In genomic region chrX:132482632-132483031, GRCh38 we compare ENCODE assay signal across 23 cellular contexts. TPM values are rescaled to one million over a fixed set of nuclear protein-coding genes. Genes with fewer than 3 reads are reported as not detected.
DNase-seq lines count a peak whose midpoint lies in the region; ATAC-seq and TF ChIP-seq lines count a peak whose summit lies in the region.
"Had no signal": no experiment of that assay in that cellular context is flagged by ENCODE, and none has a peak within 500 bp of the region (broad histone marks: within the 10 kb centered on the region; RNA-seq: fewer than 3 reads in every experiment).

No MANE protein-coding gene starts in this region.

- no peaks in the 10 kb centered on the region for H3K9me3 Mint-ChIP-seq in CD4-positive, alpha-beta T cell
- H3K9me3 Mint-ChIP-seq: dendritic cell treated with granulocyte-macrophage colony-stimulating factor and Interleukin-4, amounts not matched to agents 40 ng/mL and 50 ng/mL, for 4 days; H9; stimulated activated naive CD8-positive, alpha-beta T cell treated with anti-CD3 and anti-CD28 coated beads, Interleukin-15, Interleukin-2, amounts not matched to agents 100 ng/mL and 50 ng/mL, for 24 hours had no signal

- peak overlapping the region; percentile 75 for H3K27ac Mint-ChIP-seq in CD4-positive, alpha-beta T cell
- H3K27ac Mint-ChIP-seq: dendritic cell treated with granulocyte-macrophage colony-stimulating factor and Interleukin-4, amounts not matched to agents 40 ng/mL and 50 ng/mL, for 4 days; H9; T-helper 17 cell had no signal

- intact Hi-C loops in CD4-positive, alpha-beta T cell (cut with DNase I, micrococcal nuclease) = loop anchor here (5.0 to 10.0 kb wide), 4 partner anchors 50 to 458 kb away; partner anchors contain the start of genes RAP2C (in 1 of the 2) and STK26 (in 1 of the 2)

- no peak overlapping the region for H3K9ac ChIP-seq in liver (ENCODE audit: low read depth in 1 of 2, low read length in 2 of 2)

- no peak for ATAC-seq in CD4-positive, alpha-beta T cell (ENCODE audit: poor library complexity)
- no peak for ATAC-seq in GM21447 (IDR thresholded peaks at IDR 0.05; ENCODE audit: unreplicated experiment)
- ATAC-seq: heart left ventricle, mucosa of descending colon, Panc1, T-helper 17 cell had no signal

- TF ChIP-seq CTCF in CD4-positive, alpha-beta T cell (IDR thresholded peaks at IDR 0.05) = no peak
- TF ChIP-seq CTCF in DOHH2 (IDR thresholded peaks at IDR 0.05; ENCODE audit: low read depth, low read length, poor library complexity, severe bottlenecking) (no peak), liver (IDR thresholded peaks at IDR 0.05; ENCODE audit: low read depth, low read length, missing input control) (no peak)

- H3K27me3 Mint-ChIP-seq in CD4-positive, alpha-beta T cell = no peaks in the 10 kb centered on the region
- H3K27me3 Mint-ChIP-seq: dendritic cell treated with granulocyte-macrophage colony-stimulating factor and Interleukin-4, amounts not matched to agents 40 ng/mL and 50 ng/mL, for 4 days; stimulated activated naive CD8-positive, alpha-beta T cell treated with anti-CD3 and anti-CD28 coated beads, Interleukin-15, Interleukin-2, amounts not matched to agents 100 ng/mL and 50 ng/mL, for 24 hours; T-helper 17 cell had no signal

- no peak for DNase-seq in CD4-positive, alpha-beta T cell
- DNase-seq in NCI-H748 (lab: John Stamatoyannopoulos, UW; ENCODE audit: unreplicated experiment) (peak; percentile 78), SJCRH30 (no peak)
- no peak for DNase-seq in activated CD4-positive, CD25-positive, alpha-beta regulatory T cell treated with anti-CD3 and anti-CD28 coated beads, Interleukin-2, amount 50 U/mL, for 72 hours
- DNase-seq: activated CD4-positive, alpha-beta T cell treated with anti-CD3 and anti-CD28 coated beads, Interleukin-2, amount 50 U/mL, for 48 hours; activated T-cell treated with anti-CD3 and anti-CD28 coated beads for 4 hours; amygdala; GDM1; H9; heart left ventricle; mucosa of descending colon; NCI-H2171 treated with DMSO at 0.1 percent for 48 hours; NCI-H82; stimulated activated CD4-positive, alpha-beta T cell treated with anti-CD3 and anti-CD28 coated beads, Interleukin-4, amount 100 ng/mL, for 1 hour; T-helper 17 cell; tibial artery had no signal

- WGBS in liver = 35% methylated on average over 4 of the region's 4 CpGs

- CTCF ChIA-PET in CD4-positive, alpha-beta T cell (lab: Charles Lee) = no interaction called here

- no peak overlapping the region for H3K4me3 Mint-ChIP-seq in CD4-positive, alpha-beta T cell
- H3K4me3 Mint-ChIP-seq: dendritic cell treated with granulocyte-macrophage colony-stimulating factor and Interleukin-4, amounts not matched to agents 40 ng/mL and 50 ng/mL, for 4 days; H9; stimulated activated naive CD8-positive, alpha-beta T cell treated with anti-CD3 and anti-CD28 coated beads, Interleukin-15, Interleukin-2, amounts not matched to agents 100 ng/mL and 50 ng/mL, for 24 hours; T-helper 17 cell had no signal

- peaks cover 14% of the 10 kb centered on the region for H3F3A ChIP-seq in DOHH2 (ENCODE audit: control insufficient read depth, insufficient read depth)

- peaks cover 77% of the 10 kb centered on the region for H3K4me1 Mint-ChIP-seq in CD4-positive, alpha-beta T cell (ENCODE audit: low read depth)

- H4K20me1 ChIP-seq in DOHH2 (ENCODE audit: control insufficient read depth, insufficient read depth, low read depth, low read length) = no peaks in the 10 kb centered on the region

- H3K27ac ChIP-seq in CD4-positive, alpha-beta T cell (ENCODE audit: low read depth, low read length) = no peak overlapping the region
- H3K27ac ChIP-seq in DOHH2 (ENCODE audit: low read depth, low read length) (peak overlapping the region; percentile 99), liver (ENCODE audit: low read depth in 1 of 2, low read length in 2 of 2) (peak overlapping the region in 1 of 2 donors; percentile 18), SJCRH30 (no peak overlapping the region)
- H3K27ac ChIP-seq: heart left ventricle, neutrophil, tibial artery had no signal

- no peaks in the 10 kb centered on the region for H3K9me2 ChIP-seq in DOHH2 (replicated peaks; ENCODE audit: control insufficient read depth, low read length)

- H3K4me3 ChIP-seq in DOHH2 (ENCODE audit: low read length) (peak overlapping the region; percentile 86), liver (ENCODE audit: low read depth in 1 of 3, low read length in 3 of 3) (no peak overlapping the region), SJCRH30 (no peak overlapping the region)
- H3K4me3 ChIP-seq: heart left ventricle, mucosa of descending colon, tibial artery had no signal

- peaks cover 93% of the 10 kb centered on the region for H3K79me2 ChIP-seq in DOHH2 (ENCODE audit: control insufficient read depth, low read length)

- H3K4me2 ChIP-seq in DOHH2 (ENCODE audit: low read length) = peak overlapping the region; percentile 78

- H3K4me1 ChIP-seq in DOHH2 (ENCODE audit: control insufficient read depth, low read length) (peaks cover 85% of the 10 kb centered on the region), liver (ENCODE audit: control insufficient read depth in 4 of 4, insufficient read depth in 4 of 4, low read length in 3 of 4) (peaks cover 2 to 32% (median 24%) of the 10 kb centered on the region in 4 donors), SJCRH30 (peaks cover 6% of the 10 kb centered on the region; the same call in 1 of the 2 replicates)

- no peaks in the 10 kb centered on the region for H3K9me3 ChIP-seq in CD4-positive, alpha-beta T cell (ENCODE audit: control insufficient read depth, low read length)
- H3K9me3 ChIP-seq in DOHH2 (ENCODE audit: control insufficient read depth, insufficient read depth, low read length) (no peaks in the 10 kb centered on the region), liver (ENCODE audit: control insufficient read depth in 4 of 4, low read length in 3 of 4) (no peaks in the 10 kb centered on the region), SJCRH30 (replicated peaks) (no peaks in the 10 kb centered on the region)
- H3K9me3 ChIP-seq: heart left ventricle, mucosa of descending colon, neutrophil, tibial artery had no signal

- H3K27me3 ChIP-seq in CD4-positive, alpha-beta T cell (ENCODE audit: control insufficient read depth, insufficient read depth, low read length) = no peaks in the 10 kb centered on the region
- H3K27me3 ChIP-seq in DOHH2 (ENCODE audit: control insufficient read depth, low read length) (no peaks in the 10 kb centered on the region), liver (ENCODE audit: control insufficient read depth in 4 of 4, insufficient read depth in 4 of 4, low read length in 3 of 4) (no peaks in the 10 kb centered on the region), SJCRH30 (no peaks in the 10 kb centered on the region)
- H3K27me3 ChIP-seq: neutrophil, tibial artery had no signal

- POLR2A ChIA-PET in CD4-positive, alpha-beta T cell (lab: Charles Lee) = no interaction called here

- TF ChIP-seq RAD21 in liver (IDR thresholded peaks at IDR 0.05) = no peak

- H3K36me3 ChIP-seq in DOHH2 (ENCODE audit: control insufficient read depth, low read length) (peaks cover 29% of the 10 kb centered on the region), liver (ENCODE audit: control insufficient read depth in 4 of 4, insufficient read depth in 3 of 4, low read depth in 1 of 4, low read length in 3 of 4) (no peaks in the 10 kb centered on the region), SJCRH30 (no peaks in the 10 kb centered on the region)
- H3K36me3 ChIP-seq: heart left ventricle, neutrophil, tibial artery had no signal

- H3K36me3 Mint-ChIP-seq in CD4-positive, alpha-beta T cell (ENCODE audit: low read depth) = no peaks in the 10 kb centered on the region

TF ChIP-seq in liver, 16 proteins besides CTCF, POLR2A, EP300 and RAD21 (continues in another document):
- TF ChIP-seq EGR1 (IDR thresholded peaks at IDR 0.05; ENCODE audit: low read depth in 2 of 2) = no peak
- no peak for TF ChIP-seq REST (IDR thresholded peaks at IDR 0.05)
- TF ChIP-seq HNF4A (conservative IDR thresholded peaks at IDR 0.05) = peak; percentile 76 to 85
- peak; percentile 43 to 50 for TF ChIP-seq RXRA (IDR thresholded peaks at IDR 0.05)
- no peak for TF ChIP-seq ATF3 (IDR thresholded peaks at IDR 0.05)
- TF ChIP-seq YY1 (IDR thresholded peaks at IDR 0.05) = no peak
- no peak for TF ChIP-seq JUND (IDR thresholded peaks at IDR 0.05)

RNA-seq across cellular contexts. Expression of gene MBNL3, which starts 6.2 kb away (rescaled TPM):
- total RNA-seq in CD4-positive, alpha-beta T cell = 10 to 100 TPM; 19.0 to 19.4 TPM
- total RNA-seq in liver = 100 to 1,000 TPM; 104 to 149 TPM
- 10 to 100 TPM; 20.6 to 60.3 TPM for polyA plus RNA-seq in liver
- total RNA-seq in SJCRH30 (2014; rRNA removed; shearing (Covaris generic)) = 23.8 and 29.9 TPM in 2 replicates
